In the genomic region with DNA sequence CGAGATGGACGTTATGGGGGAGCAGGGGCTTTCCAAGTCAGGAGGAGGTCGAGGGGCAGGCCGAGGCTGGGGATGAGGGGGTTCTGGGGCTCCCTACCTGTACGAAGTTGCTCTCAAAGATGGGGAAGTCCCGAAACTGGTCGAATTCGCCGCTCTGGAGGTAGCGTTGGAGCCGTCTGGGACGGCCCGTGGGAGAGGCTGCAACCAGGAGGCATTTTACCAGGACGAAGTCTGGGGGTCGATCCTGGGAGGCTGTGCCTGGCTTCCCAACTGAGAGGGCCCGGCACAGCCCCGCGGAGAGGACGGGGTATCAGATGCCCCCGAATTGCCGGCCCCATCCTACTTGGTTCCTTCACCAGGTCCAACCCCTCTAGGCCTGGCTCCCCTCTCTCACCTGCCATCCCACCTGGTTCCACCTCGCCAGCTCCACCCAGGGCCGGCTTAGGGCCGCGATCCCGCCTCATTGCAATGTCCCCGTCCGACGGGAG, we compare ENCODE assay signal across 8 cellular contexts. TPM values are rescaled to one million over a fixed set of nuclear protein-coding genes. Genes with fewer than 3 reads are reported as not detected.
DNase-seq lines count a peak whose midpoint lies in the region; ATAC-seq and TF ChIP-seq lines count a peak whose summit lies in the region.

No MANE protein-coding gene starts in this region.

- ATAC-seq in GM18505 (IDR thresholded peaks at IDR 0.05; ENCODE audit: unreplicated experiment): peak; percentile 22

- H3K27me3 ChIP-seq in HUES48 (ENCODE audit: control insufficient read depth, insufficient read depth, low read length) (no peaks in the 10 kb centered on the region), ectodermal cell (ENCODE audit: control insufficient read depth, insufficient read depth, low read length, poor library complexity, severe bottlenecking) (no peaks in the 10 kb centered on the region), parathyroid adenoma (ENCODE audit: control insufficient read depth, insufficient read depth, low read length) (no peaks in the 10 kb centered on the region)

- DNase-seq in stimulated activated CD4-positive, alpha-beta T cell treated with anti-CD3 and anti-CD28 coated beads, Interleukin-4, amount 100 ng/mL, for 1 hour: no peak
- no peak for DNase-seq in NCI-H1105 treated with DMSO at 0.1 percent for 48 hours (lab: John Stamatoyannopoulos, UW)
- no peak for DNase-seq in G401 (ENCODE audit: low spot score)
- DNase-seq in dermis blood vessel endothelial cell: no peak

- in situ Hi-C loops in G401 (cut with HindIII; ENCODE audit: low sequenced_read_pairs): no loop called here

- H3K4me1 ChIP-seq in HUES48 (ENCODE audit: control insufficient read depth, insufficient read depth, low read length) (no peaks in the 10 kb centered on the region), ectodermal cell (ENCODE audit: control insufficient read depth, insufficient read depth, low read length) (no peaks in the 10 kb centered on the region), parathyroid adenoma (peaks cover 11% of the 10 kb centered on the region)

- H3K9ac ChIP-seq in HUES48 (ENCODE audit: low read depth, low read length) (no peak overlapping the region), parathyroid adenoma (no peak overlapping the region)

- H3K27ac ChIP-seq in HUES48 (ENCODE audit: low read depth, low read length): no peak overlapping the region
- peak overlapping the region; percentile 6 for H3K27ac ChIP-seq in ectodermal cell (ENCODE audit: insufficient read depth, low read depth, low read length, poor library complexity, severe bottlenecking)
- peak overlapping the region; percentile 99 for H3K27ac ChIP-seq in parathyroid adenoma

- H3K79me2 ChIP-seq in parathyroid adenoma: peaks cover 24% of the 10 kb centered on the region

- TF ChIP-seq CTCF in parathyroid adenoma (IDR thresholded peaks at IDR 0.05): no peak

- H2AFZ ChIP-seq in parathyroid adenoma: peak overlapping the region; percentile 100

- WGBS in ectodermal cell, 2 experiments: 82% methylated on average over 29 of the region's 29 CpGs

- peak overlapping the region; percentile 90 for H3K4me2 ChIP-seq in parathyroid adenoma (ENCODE audit: low read length)

- H3K9me3 ChIP-seq in HUES48 (ENCODE audit: control insufficient read depth, insufficient read depth, low read length) (0 out of 2 replicates have a peak, but pooled peaks cover 5% of the 10 kb centered on the region), ectodermal cell (ENCODE audit: control insufficient read depth, low read length) (no peaks in the 10 kb centered on the region), parathyroid adenoma (ENCODE audit: control insufficient read depth, low read length) (no peaks in the 10 kb centered on the region)

- H3K4me3 ChIP-seq in HUES48 (ENCODE audit: low read depth, low read length): peak overlapping the region; percentile 90; the same call in 1 of the 2 replicates
- H3K4me3 ChIP-seq in ectodermal cell (ENCODE audit: insufficient read depth, low read depth, low read length): peak overlapping the region; percentile 75
- peak overlapping the region; percentile 95 for H3K4me3 ChIP-seq in parathyroid adenoma (ENCODE audit: low read depth, low read length)

- no peak for TF ChIP-seq POLR2A in GM18505 (IDR thresholded peaks at IDR 0.05; ENCODE audit: borderline replicate concordance, extremely low read depth, insufficient read depth, insufficient read length)

- H3K36me3 ChIP-seq in HUES48 (ENCODE audit: control insufficient read depth, insufficient read depth, low read length) (peaks cover 25% of the 10 kb centered on the region), ectodermal cell (ENCODE audit: control insufficient read depth, insufficient read depth, low read length) (peaks cover 6% of the 10 kb centered on the region), parathyroid adenoma (ENCODE audit: control insufficient read depth, insufficient read depth, low read length) (no peaks in the 10 kb centered on the region)

RNA-seq across cellular contexts. Expression of gene EMC10, which starts 0.5 kb away (rescaled TPM):
- polyA plus RNA-seq in ectodermal cell (2013, experiment 1 of 4): 92.1 TPM
- 76.1 TPM for polyA plus RNA-seq in ectodermal cell (2013, experiment 2 of 4)
- 75.9 TPM for polyA plus RNA-seq in ectodermal cell (2013, experiment 3 of 4)
- polyA plus RNA-seq in ectodermal cell (2013, experiment 4 of 4): 83.0 TPM
- total RNA-seq in G401 (2014; rRNA removed; shearing (Covaris generic)): 104 and 113 TPM in 2 replicates
- 63.0 and 77.3 TPM in 2 replicates for total RNA-seq in dermis blood vessel endothelial cell

RNA-seq across cellular contexts. Expression of gene GARIN5A, which starts 0.9 kb away (rescaled TPM):
- 5.1 TPM for polyA plus RNA-seq in ectodermal cell (2013, experiment 1 of 4)
- 6.0 TPM for polyA plus RNA-seq in ectodermal cell (2013, experiment 2 of 4)
- 6.5 TPM for polyA plus RNA-seq in ectodermal cell (2013, experiment 3 of 4)
- 8.2 TPM for polyA plus RNA-seq in ectodermal cell (2013, experiment 4 of 4)
- total RNA-seq in G401 (2014; rRNA removed; shearing (Covaris generic)): 0.10 and 1.5 TPM in 2 replicates
- 0.05 and 0.17 TPM in 2 replicates for total RNA-seq in dermis blood vessel endothelial cell

RNA-seq across cellular contexts. Expression of gene JOSD2, which starts 35.2 kb away (rescaled TPM):
- polyA plus RNA-seq in ectodermal cell (2013, experiment 1 of 4): 5.6 TPM
- polyA plus RNA-seq in ectodermal cell (2013, experiment 2 of 4): 3.9 TPM
- polyA plus RNA-seq in ectodermal cell (2013, experiment 3 of 4): 4.0 TPM
- polyA plus RNA-seq in ectodermal cell (2013, experiment 4 of 4): 6.2 TPM
- total RNA-seq in G401 (2014; rRNA removed; shearing (Covaris generic)): 13.6 and 33.3 TPM in 2 replicates
- 18.0 and 18.2 TPM in 2 replicates for total RNA-seq in dermis blood vessel endothelial cell

RNA-seq across cellular contexts. Expression of gene ASPDH, which starts 37.9 kb away (rescaled TPM):
- not detected for polyA plus RNA-seq in ectodermal cell (2013, experiment 1 of 4)
- polyA plus RNA-seq in ectodermal cell (2013, experiment 2 of 4): not detected
- polyA plus RNA-seq in ectodermal cell (2013, experiment 3 of 4): not detected
- not detected for polyA plus RNA-seq in ectodermal cell (2013, experiment 4 of 4)
- not detected in 2 replicates for total RNA-seq in G401 (2014; rRNA removed; shearing (Covaris generic))
- total RNA-seq in dermis blood vessel endothelial cell: not detected in 2 replicates

RNA-seq across cellular contexts. Expression of gene MYBPC2, which starts 43.1 kb away (rescaled TPM):
- 0.87 TPM for polyA plus RNA-seq in ectodermal cell (2013, experiment 1 of 4)
- 0.98 TPM for polyA plus RNA-seq in ectodermal cell (2013, experiment 2 of 4)
- 0.59 TPM for polyA plus RNA-seq in ectodermal cell (2013, experiment 3 of 4)
- 1.0 TPM for polyA plus RNA-seq in ectodermal cell (2013, experiment 4 of 4)
- 0.55 TPM in 1 of 2 replicates, not detected in the other for total RNA-seq in G401 (2014; rRNA removed; shearing (Covaris generic))
- total RNA-seq in dermis blood vessel endothelial cell: 0.05 TPM in 1 of 2 replicates, not detected in the other
